26 cellular contexts compared by ENCODE assay signal in genomic region chr3:110902453-110903085, GRCh38.
"Had no signal": no experiment of that assay in that cellular context is flagged by ENCODE, and none has a peak within 500 bp of the region (broad histone marks: within the 10 kb centered on the region; RNA-seq: fewer than 3 reads in every experiment).

No MANE protein-coding gene starts in this region.

- H3K36me3 ChIP-seq: ascending aorta, cardiac muscle cell, SJCRH30 had no signal

- H3K4me3 ChIP-seq: ascending aorta, cardiac muscle cell, SJCRH30 had no signal

- H3K27me3 Mint-ChIP-seq: activated CD4-positive, alpha-beta memory T cell treated with anti-CD3 and anti-CD28 coated beads for 36 hours had no signal

- H3K36me3 Mint-ChIP-seq: activated CD4-positive, alpha-beta memory T cell treated with anti-CD3 and anti-CD28 coated beads for 36 hours; activated naive CD4-positive, alpha-beta T cell treated with anti-CD3 and anti-CD28 coated beads, Interleukin-2, amount 50 U/mL, for 72 hours; brain had no signal

- H3K27ac Mint-ChIP-seq: activated CD4-positive, alpha-beta memory T cell treated with anti-CD3 and anti-CD28 coated beads for 36 hours; activated CD4-positive, alpha-beta T cell treated with anti-CD3 and anti-CD28 coated beads, Interleukin-2, amount 10 ng/mL, durations not matched to agents 7 days and 5 days; activated naive CD4-positive, alpha-beta T cell treated with anti-CD3 and anti-CD28 coated beads, Interleukin-2, amount 50 U/mL, for 72 hours; activated naive CD8-positive, alpha-beta T cell treated with anti-CD3 and anti-CD28 coated beads, Interleukin-2, amount 50 U/mL, for 24 hours; brain had no signal

- ATAC-seq: activated naive CD4-positive, alpha-beta T cell treated with anti-CD3 and anti-CD28 coated beads, Interleukin-2, amount 50 U/mL, for 72 hours; activated naive CD8-positive, alpha-beta T cell treated with anti-CD3 and anti-CD28 coated beads, Interleukin-2, amount 50 U/mL, for 24 hours; activated T-cell treated with anti-CD3 and anti-CD28 coated beads, Interleukin-2, amount 50 U/mL, for 4 hours; PC-3 had no signal

- H3K4me1 ChIP-seq: ascending aorta had no signal

- H3K4me2 ChIP-seq: SK-N-SH had no signal

- H3K4me1 Mint-ChIP-seq: activated CD4-positive, alpha-beta T cell treated with anti-CD3 and anti-CD28 coated beads, Interleukin-2, amount 10 ng/mL, durations not matched to agents 7 days and 5 days; activated naive CD8-positive, alpha-beta T cell treated with anti-CD3 and anti-CD28 coated beads, Interleukin-2, amount 50 U/mL, for 24 hours; brain had no signal

- H3K9me3 ChIP-seq: ascending aorta, SK-N-SH had no signal

- DNase-seq: activated CD4-positive, alpha-beta memory T cell treated with anti-CD3 and anti-CD28 coated beads for 36 hours; activated CD4-positive, alpha-beta T cell treated with anti-CD3 and anti-CD28 coated beads, Interleukin-2, amount 10 ng/mL, durations not matched to agents 7 days and 5 days; activated CD4-positive, CD25-positive, alpha-beta regulatory T cell; activated CD8-positive, alpha-beta memory T cell treated with anti-CD3 and anti-CD28 coated beads for 24 hours; activated effector memory CD4-positive, alpha-beta T cell treated with anti-CD3 and anti-CD28 coated beads, Interleukin-2, amount 50 U/mL, for 16 hours; activated naive CD4-positive, alpha-beta T cell treated with Interleukin-2 at 50 U/mL for 16 hours; activated naive CD8-positive, alpha-beta T cell treated with anti-CD3 and anti-CD28 coated beads, Interleukin-2, amount 50 U/mL, for 24 hours; activated T-cell treated with anti-CD3 and anti-CD28 coated beads, Interleukin-2, amount 50 U/mL, for 4 hours; amniotic stem cell; KG1; NCI-H1092; NCI-H1417 treated with DMSO at 0.1 percent for 48 hours; NCI-H1694; NCI-H2029; NCI-H345; NCI-H510A treated with DMSO at 0.1 percent for 48 hours; NCI-H69; PC-3; SJCRH30; SK-N-SH; T-helper 1 cell had no signal

- H3K27ac ChIP-seq: ascending aorta, cardiac muscle cell, SJCRH30, VCaP had no signal

- H3K9ac ChIP-seq: SK-N-SH had no signal

- H3K4me3 Mint-ChIP-seq: activated CD4-positive, alpha-beta memory T cell treated with anti-CD3 and anti-CD28 coated beads for 36 hours; activated CD4-positive, alpha-beta T cell treated with anti-CD3 and anti-CD28 coated beads, Interleukin-2, amount 10 ng/mL, durations not matched to agents 7 days and 5 days; activated naive CD8-positive, alpha-beta T cell treated with anti-CD3 and anti-CD28 coated beads, Interleukin-2, amount 50 U/mL, for 24 hours; activated T-cell treated with anti-CD3 and anti-CD28 coated beads, Interleukin-2, amount 50 U/mL, for 4 hours; brain had no signal

- H3K9me3 Mint-ChIP-seq: activated CD4-positive, alpha-beta memory T cell treated with anti-CD3 and anti-CD28 coated beads for 36 hours; activated CD4-positive, alpha-beta T cell treated with anti-CD3 and anti-CD28 coated beads, Interleukin-2, amount 10 ng/mL, durations not matched to agents 7 days and 5 days; activated naive CD4-positive, alpha-beta T cell treated with anti-CD3 and anti-CD28 coated beads, Interleukin-2, amount 50 U/mL, for 72 hours; activated naive CD8-positive, alpha-beta T cell treated with anti-CD3 and anti-CD28 coated beads, Interleukin-2, amount 50 U/mL, for 24 hours; activated T-cell treated with anti-CD3 and anti-CD28 coated beads, Interleukin-2, amount 50 U/mL, for 4 hours had no signal

- H3K27me3 ChIP-seq: ascending aorta, cardiac muscle cell, SJCRH30 had no signal
